8 cellular contexts compared by ENCODE assay signal in genomic region chr19:12333162-12334159, GRCh38. TPM values are rescaled to one million over a fixed set of nuclear protein-coding genes. Genes with fewer than 3 reads are reported as not detected.
A peak's percentile ranks its signal among the peaks of the same experiment; 100 is the strongest.
DNase-seq lines count a peak whose midpoint lies in the region; ATAC-seq and TF ChIP-seq lines count a peak whose summit lies in the region.

ZNF563 (minus strand) TSS chr19:12333633; CDS start chr19:12333482, 151 bp downstream.

- no peak for TF ChIP-seq CTCF in RWPE2 (IDR thresholded peaks at IDR 0.05; ENCODE audit: poor library complexity, severe bottlenecking)
- no peak for TF ChIP-seq CTCF in fibroblast of villous mesenchyme (IDR thresholded peaks at IDR 0.05; ENCODE audit: insufficient read depth, low read depth, low read length)
- TF ChIP-seq CTCF in nephron progenitor cell (IDR thresholded peaks at IDR 0.05): no peak

- no peaks in the 10 kb centered on the region for H3K4me1 ChIP-seq in RWPE2 (ENCODE audit: insufficient read depth, poor library complexity, severe bottlenecking)

- peak within 1 kb of the TSS; percentile 48 for H3K27ac ChIP-seq in RWPE2 (ENCODE audit: poor library complexity, severe bottlenecking)

- H3K9me3 ChIP-seq in RWPE2 (ENCODE audit: severe bottlenecking): no peaks in the 10 kb centered on the region

- H3K36me3 ChIP-seq in RWPE2 (ENCODE audit: low read depth): no peaks in the 10 kb centered on the region

- H3K27ac Mint-ChIP-seq in nephron progenitor cell: peak within 1 kb of the TSS; percentile 71

- H3K27me3 ChIP-seq in RWPE2 (ENCODE audit: insufficient read depth, poor library complexity, severe bottlenecking): no peaks in the 10 kb centered on the region

- H3K27me3 Mint-ChIP-seq in nephron progenitor cell (ENCODE audit: low read depth, poor library complexity): peaks cover 11% of the 10 kb centered on the region

- peak; percentile 88 for ATAC-seq in GM21526 (IDR thresholded peaks at IDR 0.05; ENCODE audit: low FRiP score, unreplicated experiment)
- ATAC-seq in RWPE2 (ENCODE audit: low read depth): peak; percentile 97
- ATAC-seq in stimulated activated naive CD8-positive, alpha-beta T cell treated with anti-CD3 and anti-CD28 coated beads, Interleukin-15, Interleukin-2, amounts not matched to agents 100 U/mL and 50 U/mL, for 24 hours: peak; percentile 96

- peaks cover 14% of the 10 kb centered on the region for H3K9me3 Mint-ChIP-seq in nephron progenitor cell

- H3K4me3 Mint-ChIP-seq in nephron progenitor cell: peak within 1 kb of the TSS; percentile 96

- DNase-seq in DMS153 (lab: John Stamatoyannopoulos, UW) (peak; percentile 86), HuH-7.5 (ENCODE audit: low spot score) (peak; percentile 92), RWPE2 (ENCODE audit: low spot score) (peak; percentile 93), activated gamma-delta T cell treated with Interleukin-2 at 50 U/mL for 16 hours (peak; percentile 97), fibroblast of villous mesenchyme (ENCODE audit: low read depth) (peak; percentile 80), nephron progenitor cell (peak; percentile 97)
- DNase-seq in stimulated activated naive CD8-positive, alpha-beta T cell treated with anti-CD3 and anti-CD28 coated beads, Interleukin-15, Interleukin-2, amounts not matched to agents 100 U/mL and 50 U/mL, for 24 hours: peak; percentile 98

- peaks cover 38% of the 10 kb centered on the region for H3K4me1 Mint-ChIP-seq in nephron progenitor cell

- H3K4me3 ChIP-seq in RWPE2 (ENCODE audit: severe bottlenecking) (peak within 1 kb of the TSS; percentile 55), fibroblast of villous mesenchyme (ENCODE audit: low read depth, low read length) (peak within 1 kb of the TSS; percentile 66)

- no peaks in the 10 kb centered on the region for H3K36me3 Mint-ChIP-seq in nephron progenitor cell (ENCODE audit: low read depth)

RNA-seq across cellular contexts. Expression of gene ZNF563, which starts in this region (rescaled TPM):
- total RNA-seq in fibroblast of villous mesenchyme: 0.64 and 1.7 TPM in 2 replicates

Comparison
In these comparisons a context has a peak if more than half of its experiments do, and no peak if none do; other contexts are left out.
1. Peak in every context shown above with its lines: DNase-seq, ATAC-seq, H3K4me3 ChIP-seq and H3K27ac ChIP-seq.